8 cellular contexts compared by ENCODE assay signal in genomic region chr3:15098503-15099363, GRCh38. TPM values are rescaled to one million over a fixed set of nuclear protein-coding genes. Genes with fewer than 3 reads are reported as not detected.
DNase-seq lines count a peak whose midpoint lies in the region; ATAC-seq and TF ChIP-seq lines count a peak whose summit lies in the region.

TSS of gene RBSN (minus strand) at chr3:15099148. CDS start at chr3:15096120, 3,028 bp downstream.

- no peaks in the 10 kb centered on the region for H3K27me3 ChIP-seq in ascending aorta
- no peaks in the 10 kb centered on the region for H3K27me3 ChIP-seq in right atrium auricular region
- H3K27me3 ChIP-seq in psoas muscle (ENCODE audit: insufficient read depth in 3 of 3, low read length in 2 of 3), result no peaks in the 10 kb centered on the region

- H3K9me3 ChIP-seq in ascending aorta (no peaks in the 10 kb centered on the region), right atrium auricular region (no peaks in the 10 kb centered on the region), psoas muscle (no peaks in the 10 kb centered on the region)

- WGBS in psoas muscle, 3 donors, result 0 to 1% (median 0%) methylated on average over 72 of the region's 72 CpGs
- under 1% methylated on average over 72 of the region's 72 CpGs for WGBS in urinary bladder

- TF ChIP-seq CTCF in ascending aorta (IDR thresholded peaks at IDR 0.05), result no peak
- no peak for TF ChIP-seq CTCF in right atrium auricular region (IDR thresholded peaks at IDR 0.05)
- no peak for TF ChIP-seq CTCF in psoas muscle (IDR thresholded peaks at IDR 0.05)

- ATAC-seq in GM18498 (IDR thresholded peaks at IDR 0.05; ENCODE audit: unreplicated experiment) (peak; percentile 89), HG02884 (IDR thresholded peaks at IDR 0.05; ENCODE audit: unreplicated experiment) (peak; percentile 74), psoas muscle (peak; percentile 68 to 80 (median 76))

- DNase-seq in NCI-H146 treated with DMSO at 0.1 percent for 48 hours (lab: John Stamatoyannopoulos, UW; ENCODE audit: unreplicated experiment) (peak; percentile 72), T-helper 2 cell (peak; percentile 87 to 99 (median 94)), ascending aorta (ENCODE audit: low spot score in 2 of 2) (peak; percentile 85 to 96), right atrium auricular region (ENCODE audit: low spot score) (peak; percentile 94), psoas muscle (peak; percentile 97 to 98)

- intact Hi-C loops in ascending aorta (cut with DNase I) (loop anchor here (2.0 kb wide), 4 partner anchors 34 to 448 kb away; partner anchors contain the start of genes CAPN7, CCDC174, MRPS25 and NR2C2), psoas muscle (cut with DNase I) (loop anchor here in 1 of 2 donors (5.0 kb wide), 1 partner anchor 151 kb away; the partner anchor contains the start of gene NR2C2)

- H3K4me3 ChIP-seq in ascending aorta (peak within 1 kb of the TSS; percentile 88 to 93), right atrium auricular region (peak within 1 kb of the TSS; percentile 84 to 94), psoas muscle (peak within 1 kb of the TSS; percentile 88), urinary bladder (ENCODE audit: low read depth, low read length) (peak within 1 kb of the TSS; percentile 80)

- H3K36me3 ChIP-seq in ascending aorta (peaks cover 4 to 17% of the 10 kb centered on the region in 2 donors), right atrium auricular region (peaks cover 27% of the 10 kb centered on the region), psoas muscle (ENCODE audit: insufficient read depth in 1 of 2, low read depth in 1 of 2) (peaks cover 5 to 33% of the 10 kb centered on the region in 2 donors), urinary bladder (ENCODE audit: insufficient read depth) (no peaks in the 10 kb centered on the region)

- H3K27ac ChIP-seq in ascending aorta (peak within 1 kb of the TSS; percentile 91), right atrium auricular region (peak within 1 kb of the TSS; percentile 71 to 89), psoas muscle (peak within 1 kb of the TSS; percentile 89), urinary bladder (ENCODE audit: low read depth) (peak within 1 kb of the TSS; percentile 35)

- H3K4me1 ChIP-seq in ascending aorta (peaks cover 0 to 47% of the 10 kb centered on the region in 2 donors), right atrium auricular region (peaks cover 0 to 31% of the 10 kb centered on the region in 2 donors), psoas muscle (peaks cover 41% of the 10 kb centered on the region), urinary bladder (ENCODE audit: insufficient read depth) (no peaks in the 10 kb centered on the region)

RNA-seq across cellular contexts. Expression of gene RBSN, which starts in this region (rescaled TPM):
- total RNA-seq in ascending aorta (17.2 TPM), right atrium auricular region (10 to 100 TPM; 18.5 to 22.2 TPM), psoas muscle (10 to 100 TPM; 18.6 to 26.3 (median 23.2) TPM), urinary bladder (34.5 TPM)
- polyA plus RNA-seq in psoas muscle (10 to 100 TPM in 2 of 3 donors, 1 to 10 TPM in 1; 7.7 to 21.5 (median 10.7) TPM), urinary bladder (16.2 TPM)

Comparison
In these comparisons a context has a peak if more than half of its experiments do, and no peak if none do; other contexts are left out.
1. Peak in every context shown above with its lines: DNase-seq, ATAC-seq, H3K4me3 ChIP-seq and H3K27ac ChIP-seq.
2. H3K27ac ChIP-seq: peak in every context shown above with its lines; median percentile 91 in ascending aorta; 89 in psoas muscle; 80 in right atrium auricular region; 35 in urinary bladder.